ENCODE assay signal across 28 cellular contexts in genomic region chr13:29101404-29101803, GRCh38.
"Had no signal": no experiment of that assay in that cellular context is flagged by ENCODE, and none has a peak within 500 bp of the region (broad histone marks: within the 10 kb centered on the region; RNA-seq: fewer than 3 reads in every experiment).

No MANE protein-coding gene starts in this region.

- H3K36me3 Mint-ChIP-seq: immature natural killer cell; mesothelial cell of epicardium; naive thymus-derived CD4-positive, alpha-beta T cell; stimulated activated memory B cell treated with anti-CD40 and anti-IgM and Interleukin-4, amounts not matched to agents 10 μg/mL and 1 μg/mL and 100 μg/mL, for 72 hours; type B pancreatic cell had no signal

- H3K4me3 Mint-ChIP-seq: immature natural killer cell; mesothelial cell of epicardium; naive thymus-derived CD4-positive, alpha-beta T cell; nephron; neural crest cell; stimulated activated memory B cell treated with anti-CD40 and anti-IgM and Interleukin-4, amounts not matched to agents 10 μg/mL and 1 μg/mL and 100 μg/mL, for 72 hours; stimulated activated naive CD8-positive, alpha-beta T cell treated with anti-CD3 and anti-CD28 coated beads, Interleukin-15, amount 100 ng/mL, for 72 hours; type B pancreatic cell had no signal

- H3K9me3 Mint-ChIP-seq: immature natural killer cell; stimulated activated naive CD8-positive, alpha-beta T cell treated with anti-CD3 and anti-CD28 coated beads, Interleukin-15, amount 100 ng/mL, for 72 hours; type B pancreatic cell had no signal

- H3K27ac Mint-ChIP-seq: immature natural killer cell; mesothelial cell of epicardium; naive thymus-derived CD4-positive, alpha-beta T cell; nephron; stimulated activated memory B cell treated with anti-CD40 and anti-IgM and Interleukin-4, amounts not matched to agents 10 μg/mL and 1 μg/mL and 100 μg/mL, for 72 hours; stimulated activated naive CD8-positive, alpha-beta T cell treated with anti-CD3 and anti-CD28 coated beads, Interleukin-15, amount 100 ng/mL, for 72 hours; type B pancreatic cell had no signal

- H3K4me3 ChIP-seq: left ventricle myocardium inferior, lung, pancreas, prostate gland, smooth muscle cell, tibial nerve, uterus had no signal

- FAIRE-seq: pancreas had no signal

- ATAC-seq: naive thymus-derived CD4-positive, alpha-beta T cell; pancreas; right cardiac atrium; sciatic nerve; stimulated activated memory B cell treated with anti-CD40 and anti-IgM and Interleukin-4, amounts not matched to agents 10 μg/mL and 1 μg/mL and 100 μg/mL, for 72 hours; stimulated activated naive CD8-positive, alpha-beta T cell treated with anti-CD3 and anti-CD28 coated beads, Interleukin-15, amount 100 ng/mL, for 72 hours had no signal

- H3K4me2 ChIP-seq: smooth muscle cell had no signal

- H3K27ac ChIP-seq: left ventricle myocardium inferior, pancreas, prostate gland, tibial nerve, uterus had no signal

- H3K27me3 ChIP-seq: pancreas, tibial nerve, uterus had no signal

- H3K9me3 ChIP-seq: left ventricle myocardium inferior, pancreas, prostate gland, tibial nerve, uterus had no signal

- DNase-seq: hypothalamus; immature natural killer cell; islet precursor cell; left ventricle myocardium inferior; mesendoderm; naive thymus-derived CD4-positive, alpha-beta T cell; nucleus accumbens; pancreas; retina; right cardiac atrium; stimulated activated CD4-positive, alpha-beta T cell treated with anti-CD3 and anti-CD28 coated beads, Interleukin-1b, Interleukin-23, amount 100 ng/mL, for 48 hours; stimulated activated CD4-positive, alpha-beta T cell treated with anti-CD3 and anti-CD28 coated beads, Interleukin-2, amount 100 ng/mL, for 48 hours; stimulated activated CD4-positive, alpha-beta T cell treated with anti-CD3 and anti-CD28 coated beads, Interleukin-4, amount 100 ng/mL, for 4 hours; stimulated activated CD8-positive, alpha-beta memory T cell treated with anti-CD3 and anti-CD28 coated beads, Interleukin-4, amount 100 ng/mL, for 48 hours; stimulated activated naive CD4-positive, alpha-beta T cell treated with Interleukin-2 at 50 U/mL for 16 hours; stimulated activated naive CD8-positive, alpha-beta T cell treated with anti-CD3 and anti-CD28 coated beads, Interleukin-15, amount 100 ng/mL, for 72 hours; substantia nigra; uterus had no signal

- H3K36me3 ChIP-seq: left ventricle myocardium inferior, pancreas, prostate gland, tibial nerve, uterus had no signal

- H3K27me3 Mint-ChIP-seq: type B pancreatic cell had no signal

- H3K4me1 Mint-ChIP-seq: immature natural killer cell; mesothelial cell of epicardium; naive thymus-derived CD4-positive, alpha-beta T cell; nephron; neural crest cell; stimulated activated memory B cell treated with anti-CD40 and anti-IgM and Interleukin-4, amounts not matched to agents 10 μg/mL and 1 μg/mL and 100 μg/mL, for 72 hours; stimulated activated naive CD8-positive, alpha-beta T cell treated with anti-CD3 and anti-CD28 coated beads, Interleukin-15, amount 100 ng/mL, for 72 hours had no signal

- H3K4me1 ChIP-seq: pancreas, prostate gland, tibial nerve, uterus had no signal
